ENCODE assay signal across 1 cellular context in the genomic region with DNA sequence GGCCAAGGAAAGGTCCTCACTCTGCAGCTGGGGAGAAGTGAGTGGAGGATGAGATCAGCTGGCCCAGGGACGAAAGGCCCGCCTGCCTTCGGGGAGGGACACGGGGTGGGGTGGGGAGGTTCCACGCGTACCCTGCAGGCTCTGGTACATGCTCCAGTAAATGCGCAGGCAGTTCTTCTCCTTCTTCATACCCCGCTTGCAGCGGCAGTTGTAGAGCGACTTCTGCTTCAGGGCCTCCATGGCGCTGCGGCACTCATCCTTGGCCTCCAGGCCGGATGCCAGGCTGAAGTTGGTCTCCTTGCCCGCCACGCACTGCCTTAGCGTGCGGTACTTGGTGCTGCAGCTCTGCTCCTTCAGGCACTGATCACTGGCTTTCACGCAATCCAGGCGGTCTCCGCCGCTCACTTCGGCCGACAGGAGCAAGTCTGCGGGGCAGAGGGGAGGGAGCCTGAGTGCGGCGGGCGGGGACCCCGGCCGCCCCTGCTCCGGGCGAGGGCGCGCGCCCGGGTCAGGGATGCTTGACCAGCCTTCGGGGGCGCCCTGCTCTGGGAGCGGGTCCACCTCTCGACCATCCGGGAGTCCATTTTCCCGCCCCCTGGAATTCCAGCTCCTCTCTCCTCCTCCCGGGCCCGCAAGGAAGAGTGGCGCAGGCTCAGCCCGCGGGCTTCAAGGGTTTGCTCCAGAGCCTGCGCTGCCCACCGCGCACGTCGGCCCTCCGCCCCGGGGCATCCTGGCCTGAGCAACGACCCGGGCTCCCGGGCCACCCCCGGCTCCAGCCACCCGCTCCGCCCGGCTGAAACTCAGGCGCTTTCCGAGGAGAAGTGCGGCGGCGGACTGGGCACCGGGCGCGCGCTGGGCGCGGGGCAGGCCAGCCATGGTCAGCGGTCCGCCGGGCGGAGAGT.
TF ChIP-seq lines count a peak whose summit lies in the region.

No MANE protein-coding gene starts in this region.

TF ChIP-seq in SK-N-SH, 30 proteins besides CTCF, POLR2A, EP300 and RAD21 (continued from another document):
- TF ChIP-seq EZH2phosphoT487 (IDR thresholded peaks at IDR 0.05; ENCODE audit: borderline replicate concordance, low read depth) (no peak), TAF1 (IDR thresholded peaks at IDR 0.05; ENCODE audit: borderline replicate concordance, low read depth, low read length) (no peak), ELF1 (IDR thresholded peaks at IDR 0.05) (no peak)
